ENCODE assay signal across 22 cellular contexts in the genomic region with DNA sequence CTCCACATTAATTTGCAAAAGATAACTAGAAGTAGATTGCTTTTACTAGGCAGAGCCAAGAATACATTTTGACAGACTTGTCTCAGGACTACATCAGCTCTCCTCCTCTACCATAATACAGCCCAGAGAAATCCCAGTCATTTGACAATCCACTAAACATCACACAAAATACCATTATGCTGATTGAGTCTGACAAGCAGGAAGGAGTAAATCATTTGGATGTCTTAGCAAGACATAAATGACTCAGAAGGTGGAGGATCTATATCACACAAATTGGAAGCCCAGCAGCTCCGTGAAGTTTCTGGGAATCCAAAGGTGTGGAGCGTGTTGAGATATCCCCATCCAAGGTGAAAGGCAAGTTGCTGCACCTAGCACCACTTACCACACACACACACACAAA.
"Had no signal": no experiment of that assay in that cellular context is flagged by ENCODE, and none has a peak within 500 bp of the region (broad histone marks: within the 10 kb centered on the region; RNA-seq: fewer than 3 reads in every experiment).

No MANE protein-coding gene starts in this region.

- ATAC-seq: activated T-cell treated with anti-CD3 and anti-CD28 coated beads, Interleukin-2, amount 50 U/mL, for 4 hours; gastroesophageal sphincter; heart left ventricle; left ventricle myocardium superior; mucosa of descending colon had no signal

- H3K9me3 ChIP-seq: ascending aorta, breast epithelium, gastroesophageal sphincter, heart left ventricle, mucosa of descending colon, prostate gland, right atrium auricular region, thyroid gland had no signal

- H3K27me3 ChIP-seq: ascending aorta, breast epithelium, right atrium auricular region, thyroid gland had no signal

- H3K27ac ChIP-seq: ascending aorta, breast epithelium, gastroesophageal sphincter, heart left ventricle, neural progenitor cell, prostate gland, right atrium auricular region, thyroid gland, VCaP had no signal

- H3K36me3 ChIP-seq: ascending aorta, breast epithelium, gastroesophageal sphincter, heart left ventricle, neural progenitor cell, prostate gland, right atrium auricular region, thyroid gland had no signal

- DNase-seq: activated CD4-positive, alpha-beta T cell treated with anti-CD3 and anti-CD28 coated beads, Interleukin-2, amount 50 U/mL, for 1 hour; activated CD4-positive, CD25-positive, alpha-beta regulatory T cell treated with anti-CD3 and anti-CD28 coated beads, Interleukin-2, amount 50 U/mL, for 72 hours; activated CD8-positive, alpha-beta memory T cell treated with anti-CD3 and anti-CD28 coated beads, Interleukin-2, amount 50 U/mL, for 4 hours; activated effector memory CD4-positive, alpha-beta T cell treated with Interleukin-2 at 50 U/mL for 16 hours; activated naive CD4-positive, alpha-beta T cell treated with anti-CD3 and anti-CD28 coated beads, Interleukin-2, amount 10 ng/mL, durations not matched to agents 7 days and 5 days; activated T-cell treated with anti-CD3 and anti-CD28 coated beads, Interleukin-2, amount 50 U/mL, for 4 hours; cortex of kidney; heart left ventricle; left ventricle myocardium superior; mucosa of descending colon; naive B cell; stimulated activated CD4-positive, alpha-beta T cell treated with anti-CD3 and anti-CD28 coated beads, Interleukin-2, amount 100 ng/mL, for 24 hours; stimulated activated naive CD4-positive, alpha-beta T cell treated with Interleukin-2 at 50 U/mL for 16 hours; thyroid gland had no signal

- H2AFZ ChIP-seq: neural progenitor cell had no signal

- H3K4me2 ChIP-seq: neural progenitor cell had no signal

- H3K9ac ChIP-seq: neural progenitor cell had no signal

- FAIRE-seq: endometrium had no signal

- H3K4me3 ChIP-seq: ascending aorta, breast epithelium, gastroesophageal sphincter, heart left ventricle, mucosa of descending colon, neural progenitor cell, prostate gland, right atrium auricular region, thyroid gland had no signal

- H3K4me1 ChIP-seq: breast epithelium, gastroesophageal sphincter, heart left ventricle, neural progenitor cell, prostate gland, right atrium auricular region, thyroid gland had no signal
